Comparison of ENCODE assay signal across 18 cellular contexts in genomic region chr17:78089557-78090281, GRCh38. TPM values are rescaled to one million over a fixed set of nuclear protein-coding genes. Genes with fewer than 3 reads are reported as not detected.
DNase-seq lines count a peak whose midpoint lies in the region; ATAC-seq, FAIRE-seq and TF ChIP-seq lines count a peak whose summit lies in the region.
"Had no signal": no experiment of that assay in that cellular context is flagged by ENCODE, and none has a peak within 500 bp of the region (broad histone marks: within the 10 kb centered on the region; RNA-seq: fewer than 3 reads in every experiment).

No MANE protein-coding gene starts in this region.

- CTCF ChIA-PET in CD4-positive, alpha-beta memory T cell (lab: Charles Lee; ENCODE audit: partially characterized antibody) = interaction anchor here (3.0 kb wide), 1 partner anchor 87 kb away, joined by 9 read pairs; no protein-coding TSS in a partner anchor
- CTCF ChIA-PET in endothelial cell of umbilical vein (lab: Charles Lee) = interaction anchor here (1.1 to 2.5 kb wide), 3 partner anchors 19 to 161 kb away, joined by 3 to 7 read pairs (median 3); no protein-coding TSS in a partner anchor

- POLR2A ChIA-PET in CD4-positive, alpha-beta memory T cell (lab: Charles Lee; ENCODE audit: partially characterized antibody) = interaction anchor here (1.5 kb wide), 1 partner anchor 37 kb away, joined by 3 read pairs; no protein-coding TSS in a partner anchor
- POLR2A ChIA-PET in endothelial cell of umbilical vein (lab: Charles Lee) = no interaction called here
- POLR2A ChIA-PET in naive thymus-derived CD8-positive, alpha-beta T cell (lab: Charles Lee) = interaction anchor here (0.6 kb wide), 1 partner anchor 225 kb away, joined by 3 read pairs; no protein-coding TSS in a partner anchor

- no peak overlapping the region for H3K4me3 Mint-ChIP-seq in CD4-positive, alpha-beta memory T cell
- H3K4me3 Mint-ChIP-seq in naive thymus-derived CD8-positive, alpha-beta T cell = no peak overlapping the region

- no peak for DNase-seq in CD4-positive, alpha-beta memory T cell
- DNase-seq in MV-4-11 (lab: John Stamatoyannopoulos, UW) = peak; percentile 51
- DNase-seq in endothelial cell of umbilical vein (ENCODE audit: low read depth, low spot score) = peak; percentile 8
- no peak for DNase-seq in naive thymus-derived CD8-positive, alpha-beta T cell
- DNase-seq in NCI-H2029 (lab: John Stamatoyannopoulos, UW) = no peak
- no peak for DNase-seq in tibial nerve (ENCODE audit: low spot score in 2 of 2)
- DNase-seq in stimulated activated CD4-positive, alpha-beta T cell treated with anti-CD3 and anti-CD28 coated beads, Interleukin-4, amount 100 ng/mL, for 24 hours = no peak
- DNase-seq: activated CD4-positive, CD25-positive, alpha-beta regulatory T cell treated with anti-CD3 and anti-CD28 coated beads, Interleukin-2, amount 50 U/mL, for 72 hours; body of pancreas; effector CD4-positive, alpha-beta T cell; foreskin melanocyte; midbrain; NCI-H1105 treated with DMSO at 0.1 percent for 48 hours; NCI-H446 treated with DMSO at 0.1 percent for 48 hours; transverse colon had no signal

- intact Hi-C loops in CD4-positive, alpha-beta memory T cell (cut with micrococcal nuclease) = no loop called here
- intact Hi-C loops in endothelial cell of umbilical vein (cut with micrococcal nuclease) = no loop called here

- no peak overlapping the region for H3K4me2 ChIP-seq in endothelial cell of umbilical vein (ENCODE audit: insufficient read depth, low read length)

- H3K9ac ChIP-seq in endothelial cell of umbilical vein (replicated peaks; ENCODE audit: extremely low read depth, insufficient read depth, low read length) = no peak overlapping the region
- H3K9ac ChIP-seq: BLaER1 treated with 17β-estradiol and CSF1 and Interleukin-3, amounts not matched to agents 10 nM and 100 nM had no signal

- TF ChIP-seq POLR2A in endothelial cell of umbilical vein (IDR thresholded peaks at IDR 0.05; ENCODE audit: low read depth, low read length) (no peak), tibial nerve (IDR thresholded peaks at IDR 0.05) (no peak)

- peaks cover 60 to 83% of the 10 kb centered on the region in 2 donors for H3K36me3 Mint-ChIP-seq in CD4-positive, alpha-beta memory T cell
- H3K36me3 Mint-ChIP-seq in naive thymus-derived CD8-positive, alpha-beta T cell = peaks cover 0 to 96% (median 21%) of the 10 kb centered on the region in 3 donors

- dilution Hi-C loops in endothelial cell of umbilical vein (cut with MboI; ENCODE audit: extremely low pct_ligation_motif_present, low sequenced_read_pairs) = no loop called here

- ATAC-seq in naive thymus-derived CD8-positive, alpha-beta T cell = no peak
- ATAC-seq: body of pancreas had no signal

- H3K36me3 ChIP-seq in CD4-positive, alpha-beta memory T cell (ENCODE audit: insufficient read depth, low read length) = peaks cover 70% of the 10 kb centered on the region
- H3K36me3 ChIP-seq in endothelial cell of umbilical vein (ENCODE audit: control insufficient read depth in 2 of 2, extremely low read depth in 1 of 2, insufficient read depth in 2 of 2, low read length in 2 of 2) (peaks cover 9 to 32% of the 10 kb centered on the region in 2 experiments), tibial nerve (peaks cover 0 to 100% (median 24%) of the 10 kb centered on the region in 3 donors)

- TF ChIP-seq EP300 in tibial nerve (IDR thresholded peaks at IDR 0.05) = no peak

- no peak for FAIRE-seq in endothelial cell of umbilical vein (lab: Jason Lieb, UNC)

- H3K9me1 ChIP-seq in endothelial cell of umbilical vein (replicated peaks; ENCODE audit: control insufficient read depth, extremely low read depth, insufficient read depth, low read length) = no peaks in the 10 kb centered on the region

- peak overlapping the region in 4 of 7 donors; percentile 6 to 82 (median 20) for H3K27ac Mint-ChIP-seq in CD4-positive, alpha-beta memory T cell
- peak overlapping the region in 7 of 10 donors; percentile 27 to 81 (median 44) for H3K27ac Mint-ChIP-seq in naive thymus-derived CD8-positive, alpha-beta T cell

- no peaks in the 10 kb centered on the region for H3K27me3 ChIP-seq in CD4-positive, alpha-beta memory T cell (ENCODE audit: insufficient read depth, low read length)
- H3K27me3 ChIP-seq in endothelial cell of umbilical vein (ENCODE audit: control insufficient read depth in 2 of 2, insufficient read depth in 2 of 2, low read length in 2 of 2) = no peaks in the 10 kb centered on the region
- H3K27me3 ChIP-seq in tibial nerve = no peaks in the 10 kb centered on the region
- H3K27me3 ChIP-seq: BLaER1 treated with 17β-estradiol and CSF1 and Interleukin-3, amounts not matched to agents 10 nM and 100 nM; body of pancreas; transverse colon had no signal

- 86% methylated on average over 7 of the region's 7 CpGs for WGBS in tibial nerve, 2 donors

- H3K4me3 ChIP-seq in CD4-positive, alpha-beta memory T cell (ENCODE audit: low read length in 2 of 2) = no peak overlapping the region
- H3K4me3 ChIP-seq in endothelial cell of umbilical vein (replicated peaks in 1 of 3; ENCODE audit: insufficient read depth in 1 of 3, low read depth in 1 of 3, low read length in 3 of 3) (no peak overlapping the region), tibial nerve (no peak overlapping the region)
- H3K4me3 ChIP-seq: BLaER1 treated with 17β-estradiol and CSF1 and Interleukin-3, amounts not matched to agents 10 nM and 100 nM; body of pancreas; transverse colon had no signal

- no TSS peak for BruUV-seq in endothelial cell of umbilical vein (replicated peaks; lab: Mats Ljungman, UMichigan)

- H2AFZ ChIP-seq in endothelial cell of umbilical vein (ENCODE audit: low read depth, low read length) = no peak overlapping the region

- no peaks in the 10 kb centered on the region for H3K27me3 Mint-ChIP-seq in CD4-positive, alpha-beta memory T cell
- no peaks in the 10 kb centered on the region for H3K27me3 Mint-ChIP-seq in naive thymus-derived CD8-positive, alpha-beta T cell

- H3K4me1 Mint-ChIP-seq in CD4-positive, alpha-beta memory T cell = peaks cover 0 to 5% (median 0%) of the 10 kb centered on the region in 4 donors
- peaks cover 0 to 3% (median 2%) of the 10 kb centered on the region in 4 donors for H3K4me1 Mint-ChIP-seq in naive thymus-derived CD8-positive, alpha-beta T cell

- no peaks in the 10 kb centered on the region for H3K9me3 ChIP-seq in CD4-positive, alpha-beta memory T cell (ENCODE audit: control insufficient read depth in 1 of 2, low read length in 2 of 2)
- no peaks in the 10 kb centered on the region for H3K9me3 ChIP-seq in endothelial cell of umbilical vein (replicated peaks; ENCODE audit: control insufficient read depth, insufficient read depth, low read length)
- H3K9me3 ChIP-seq in tibial nerve = no peaks in the 10 kb centered on the region
- H3K9me3 ChIP-seq: BLaER1 treated with 17β-estradiol and CSF1 and Interleukin-3, amounts not matched to agents 10 nM and 100 nM; body of pancreas; transverse colon had no signal

- H3K79me2 ChIP-seq in endothelial cell of umbilical vein (ENCODE audit: control insufficient read depth, insufficient read depth, low read length) = no peaks in the 10 kb centered on the region

- H3K4me1 ChIP-seq in CD4-positive, alpha-beta memory T cell (ENCODE audit: insufficient read depth, low read length) = no peaks in the 10 kb centered on the region
- no peaks in the 10 kb centered on the region for H3K4me1 ChIP-seq in endothelial cell of umbilical vein (ENCODE audit: control insufficient read depth, extremely low read depth, insufficient read depth, low read length)
- H3K4me1 ChIP-seq in tibial nerve = no peaks in the 10 kb centered on the region
- H3K4me1 ChIP-seq: body of pancreas, transverse colon had no signal

- no peak overlapping the region for H3K27ac ChIP-seq in CD4-positive, alpha-beta memory T cell (ENCODE audit: low read depth, low read length)
- H3K27ac ChIP-seq in endothelial cell of umbilical vein (ENCODE audit: insufficient read depth, low read depth, low read length) (no peak overlapping the region), tibial nerve (peak overlapping the region in 1 of 4 donors; percentile 41)
- H3K27ac ChIP-seq: body of pancreas had no signal

- H3K9me3 Mint-ChIP-seq in CD4-positive, alpha-beta memory T cell = no peaks in the 10 kb centered on the region
- H3K9me3 Mint-ChIP-seq in naive thymus-derived CD8-positive, alpha-beta T cell = no peaks in the 10 kb centered on the region

- TF ChIP-seq CTCF in endothelial cell of umbilical vein (IDR thresholded peaks at IDR 0.05; ENCODE audit: extremely low read depth in 1 of 2, insufficient read depth in 1 of 2, low read depth in 1 of 2, low read length in 2 of 2) (no peak), tibial nerve (IDR thresholded peaks at IDR 0.05) (no peak)

- no peaks in the 10 kb centered on the region for H4K20me1 ChIP-seq in endothelial cell of umbilical vein (replicated peaks; ENCODE audit: control insufficient read depth, extremely low read depth, insufficient read depth, low read length)
- H4K20me1 ChIP-seq: BLaER1 treated with 17β-estradiol and CSF1 and Interleukin-3, amounts not matched to agents 10 nM and 100 nM had no signal

RNA-seq across cellular contexts. Expression of gene TMC6, which starts 38.8 kb away (rescaled TPM):
- total RNA-seq in CD4-positive, alpha-beta memory T cell = 100 to 1,000 TPM; 697 to 702 TPM
- polyA plus RNA-seq in CD4-positive, alpha-beta memory T cell = 100 to 1,000 TPM; 258 to 300 TPM
- total RNA-seq in endothelial cell of umbilical vein (58.0 and 72.4 TPM in 2 replicates), tibial nerve (10 to 100 TPM; 43.3 to 94.5 (median 52.2) TPM)
- polyA plus RNA-seq in endothelial cell of umbilical vein = 23.2 and 26.7 TPM in 2 replicates
- polyA plus RNA-seq in endothelial cell of umbilical vein (2011; cell fraction: cytosol; rRNA removed) = 7.1 and 11.0 TPM in 2 replicates
- polyA plus RNA-seq in endothelial cell of umbilical vein (2011; cell fraction: nucleus; rRNA removed) = 51.1 and 62.2 TPM in 2 replicates
- polyA plus RNA-seq in endothelial cell of umbilical vein (2012) = 13.7 and 26.4 TPM in 2 replicates
- 14.8 and 17.1 TPM in 2 replicates for polyA minus RNA-seq in endothelial cell of umbilical vein
- 36.7 TPM for polyA minus RNA-seq in endothelial cell of umbilical vein (2011; cell fraction: cytosol; rRNA and poly(A)+ RNA removed)
- polyA minus RNA-seq in endothelial cell of umbilical vein (2011; cell fraction: nucleus; rRNA and poly(A)+ RNA removed) = 17.9 and 26.0 TPM in 2 replicates
- 100 to 1,000 TPM; 809 to 819 TPM for total RNA-seq in naive thymus-derived CD8-positive, alpha-beta T cell
- polyA plus RNA-seq in naive thymus-derived CD8-positive, alpha-beta T cell = 100 to 1,000 TPM; 186 to 253 (median 209) TPM

RNA-seq across cellular contexts. Expression of gene TMC8, which starts 40.9 kb away (rescaled TPM):
- total RNA-seq in CD4-positive, alpha-beta memory T cell = 100 to 1,000 TPM; 424 to 430 TPM
- 100 to 1,000 TPM in 1 of 2 donors, 10 to 100 TPM in 1; 77.7 to 172 TPM for polyA plus RNA-seq in CD4-positive, alpha-beta memory T cell
- total RNA-seq in endothelial cell of umbilical vein (0.99 and 1.3 TPM in 2 replicates), tibial nerve (10 to 100 TPM in 1 of 4 donors, 1 to 10 TPM in 3; 5.2 to 18.3 (median 6.7) TPM)
- 0.07 and 0.16 TPM in 2 replicates for polyA plus RNA-seq in endothelial cell of umbilical vein
- polyA plus RNA-seq in endothelial cell of umbilical vein (2011; cell fraction: cytosol; rRNA removed) = 0.04 and 0.08 TPM in 2 replicates
- polyA plus RNA-seq in endothelial cell of umbilical vein (2011; cell fraction: nucleus; rRNA removed) = 0.29 and 0.32 TPM in 2 replicates
- polyA plus RNA-seq in endothelial cell of umbilical vein (2012) = not detected in 2 replicates
- polyA minus RNA-seq in endothelial cell of umbilical vein = 0.08 TPM in 1 of 2 replicates, not detected in the other
- polyA minus RNA-seq in endothelial cell of umbilical vein (2011; cell fraction: cytosol; rRNA and poly(A)+ RNA removed) = not detected
- 0.14 TPM in 1 of 2 replicates, not detected in the other for polyA minus RNA-seq in endothelial cell of umbilical vein (2011; cell fraction: nucleus; rRNA and poly(A)+ RNA removed)
- 100 to 1,000 TPM; 367 to 370 TPM for total RNA-seq in naive thymus-derived CD8-positive, alpha-beta T cell
- polyA plus RNA-seq in naive thymus-derived CD8-positive, alpha-beta T cell = 100 to 1,000 TPM in 1 of 3 donors, 10 to 100 TPM in 2; 62.5 to 141 (median 72.9) TPM
- total RNA-seq: osteoblast had no signal

RNA-seq across cellular contexts. Expression of gene C17orf99, which starts 56.5 kb away (rescaled TPM):
- total RNA-seq in CD4-positive, alpha-beta memory T cell = not detected
- not detected for polyA plus RNA-seq in CD4-positive, alpha-beta memory T cell
- total RNA-seq in endothelial cell of umbilical vein (not detected in 2 replicates), tibial nerve (not detected)
- not detected in 2 replicates for polyA plus RNA-seq in endothelial cell of umbilical vein
- not detected in 2 replicates for polyA plus RNA-seq in endothelial cell of umbilical vein (2011; cell fraction: cytosol; rRNA removed)
- not detected in 2 replicates for polyA plus RNA-seq in endothelial cell of umbilical vein (2011; cell fraction: nucleus; rRNA removed)
- polyA plus RNA-seq in endothelial cell of umbilical vein (2012) = not detected in 2 replicates
- polyA minus RNA-seq in endothelial cell of umbilical vein = not detected in 2 replicates
- polyA minus RNA-seq in endothelial cell of umbilical vein (2011; cell fraction: cytosol; rRNA and poly(A)+ RNA removed) = not detected
- not detected in 2 replicates for polyA minus RNA-seq in endothelial cell of umbilical vein (2011; cell fraction: nucleus; rRNA and poly(A)+ RNA removed)
- under 1 TPM in 1 of 2 experiments, not detected in 1; 0.60 TPM for total RNA-seq in naive thymus-derived CD8-positive, alpha-beta T cell
- polyA plus RNA-seq in naive thymus-derived CD8-positive, alpha-beta T cell = not detected
- total RNA-seq: body of pancreas, H4, osteoblast, transverse colon had no signal

Comparison
In these comparisons a context has a peak if more than half of its experiments do, and no peak if none do; other contexts are left out.
1. DNase-seq: peak in MV-4-11 (single experiment) and endothelial cell of umbilical vein (single experiment); none in CD4-positive, alpha-beta memory T cell (0 of 5), naive thymus-derived CD8-positive, alpha-beta T cell (0 of 10), NCI-H2029 (single experiment), tibial nerve (0 of 2) and stimulated activated CD4-positive, alpha-beta T cell treated with anti-CD3 and anti-CD28 coated beads, Interleukin-4, amount 100 ng/mL, for 24 hours (single experiment).
2. RNA of gene TMC8, which starts 40.9 kb away (total RNA-seq): 424 to 430 TPM in CD4-positive, alpha-beta memory T cell and 367 to 370 TPM in naive thymus-derived CD8-positive, alpha-beta T cell; 5.2 to 18.3 TPM in tibial nerve and 0.99 to 1.3 TPM in endothelial cell of umbilical vein; every median in the first group is over 10 times any median in the second.